In genomic region chr20:32946629-32947028, GRCh38 we compare ENCODE assay signal across 25 cellular contexts. TPM values are rescaled to one million over a fixed set of nuclear protein-coding genes. Genes with fewer than 3 reads are reported as not detected.
"Had no signal": no experiment of that assay in that cellular context is flagged by ENCODE, and none has a peak within 500 bp of the region (broad histone marks: within the 10 kb centered on the region; RNA-seq: fewer than 3 reads in every experiment).

No MANE protein-coding gene starts in this region.

- H3K4me2 ChIP-seq: smooth muscle cell had no signal

- DNase-seq: activated CD4-positive, alpha-beta T cell treated with anti-CD3 and anti-CD28 coated beads for 1 hour; activated CD8-positive, alpha-beta memory T cell treated with anti-CD3 and anti-CD28 coated beads for 24 hours; activated effector memory CD4-positive, alpha-beta T cell treated with Interleukin-2 at 50 U/mL for 16 hours; adrenal gland; gastrocnemius medialis; kidney; nephron progenitor cell; nucleus accumbens; SIG-M5; stimulated activated CD4-positive, alpha-beta T cell treated with anti-CD3 and anti-CD28 coated beads, Interleukin-4, amount 100 ng/mL, for 24 hours; stomach; trophoblast cell; WERI-Rb-1 had no signal

- H3K4me1 ChIP-seq: adrenal gland, breast epithelium, gastrocnemius medialis, stomach had no signal

- H3K27ac Mint-ChIP-seq: mesothelial cell of epicardium; nephron progenitor cell; stimulated activated effector memory CD8-positive, alpha-beta T cell treated with anti-CD3 and anti-CD28 coated beads, Interleukin-12 subunit alpha, Interleukin-12 subunit beta, amount 100 ng/mL, for 72 hours; T-helper 1 cell treated with Interleukin-12 subunit alpha and Interleukin-12 subunit beta and Interleukin-4 antibody, amounts not matched to agents 30 μg/mL and 1 μg/mL, for 36 hours had no signal

- H3K4me3 Mint-ChIP-seq: mesothelial cell of epicardium; nephron progenitor cell; stimulated activated effector memory CD8-positive, alpha-beta T cell treated with anti-CD3 and anti-CD28 coated beads, Interleukin-12 subunit alpha, Interleukin-12 subunit beta, amount 100 ng/mL, for 72 hours; T-helper 1 cell treated with Interleukin-12 subunit alpha and Interleukin-12 subunit beta and Interleukin-4 antibody, amounts not matched to agents 30 μg/mL and 1 μg/mL, for 36 hours had no signal

- ATAC-seq: esophagus mucosa, gastrocnemius medialis, left lobe of liver, sciatic nerve had no signal

- H3K9me3 Mint-ChIP-seq: T-helper 1 cell treated with Interleukin-12 subunit alpha and Interleukin-12 subunit beta and Interleukin-4 antibody, amounts not matched to agents 30 μg/mL and 1 μg/mL, for 36 hours had no signal

- H3K27ac ChIP-seq: adrenal gland, breast epithelium, coronary artery, gastrocnemius medialis, stomach, WERI-Rb-1 had no signal

- H3K36me3 ChIP-seq: adrenal gland, breast epithelium, gastrocnemius medialis, stomach, WERI-Rb-1 had no signal

- H3K4me3 ChIP-seq: adrenal gland, breast epithelium, coronary artery, gastrocnemius medialis, smooth muscle cell, stomach had no signal

- H3K36me3 Mint-ChIP-seq: mesothelial cell of epicardium; stimulated activated effector memory CD8-positive, alpha-beta T cell treated with anti-CD3 and anti-CD28 coated beads, Interleukin-12 subunit alpha, Interleukin-12 subunit beta, amount 100 ng/mL, for 72 hours had no signal

- H3K9me3 ChIP-seq: adrenal gland, gastrocnemius medialis had no signal

RNA-seq across cellular contexts. Expression of gene SUN5, which starts 57.6 kb away (rescaled TPM):
- total RNA-seq: adrenal gland, astrocyte, breast epithelium, esophagus mucosa, gastrocnemius medialis, kidney, left lobe of liver, lung microvascular endothelial cell, mesothelial cell of epicardium, sciatic nerve, smooth muscle cell, stomach, temporal lobe had no signal
- polyA plus RNA-seq: adrenal gland, smooth muscle cell, stomach had no signal
